ENCODE assay signal across 1 cellular context in genomic region chr9:130693426-130694191, GRCh38.
TF ChIP-seq lines count a peak whose summit lies in the region.

A gene with protein sequence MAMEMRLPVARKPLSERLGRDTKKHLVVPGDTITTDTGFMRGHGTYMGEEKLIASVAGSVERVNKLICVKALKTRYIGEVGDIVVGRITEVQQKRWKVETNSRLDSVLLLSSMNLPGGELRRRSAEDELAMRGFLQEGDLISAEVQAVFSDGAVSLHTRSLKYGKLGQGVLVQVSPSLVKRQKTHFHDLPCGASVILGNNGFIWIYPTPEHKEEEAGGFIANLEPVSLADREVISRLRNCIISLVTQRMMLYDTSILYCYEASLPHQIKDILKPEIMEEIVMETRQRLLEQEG (plus strand): TSS chr9:130693780. CDS start chr9:130693792, 12 bp downstream.

TF ChIP-seq in HepG2, 621 proteins besides CTCF, POLR2A, EP300 and RAD21 (continued from another document and continues in another):
- 0 out of 2 replicates have a peak, but pooled peaks have one; percentile 46 for TF ChIP-seq ZNF142 (CRISPR knock-in tag; IDR thresholded peaks at IDR 0.05)
- peak; percentile 42; the same call in 1 of the 2 replicates for TF ChIP-seq ZNF331 (CRISPR knock-in tag; IDR thresholded peaks at IDR 0.05)
- TF ChIP-seq, protein P1, sequence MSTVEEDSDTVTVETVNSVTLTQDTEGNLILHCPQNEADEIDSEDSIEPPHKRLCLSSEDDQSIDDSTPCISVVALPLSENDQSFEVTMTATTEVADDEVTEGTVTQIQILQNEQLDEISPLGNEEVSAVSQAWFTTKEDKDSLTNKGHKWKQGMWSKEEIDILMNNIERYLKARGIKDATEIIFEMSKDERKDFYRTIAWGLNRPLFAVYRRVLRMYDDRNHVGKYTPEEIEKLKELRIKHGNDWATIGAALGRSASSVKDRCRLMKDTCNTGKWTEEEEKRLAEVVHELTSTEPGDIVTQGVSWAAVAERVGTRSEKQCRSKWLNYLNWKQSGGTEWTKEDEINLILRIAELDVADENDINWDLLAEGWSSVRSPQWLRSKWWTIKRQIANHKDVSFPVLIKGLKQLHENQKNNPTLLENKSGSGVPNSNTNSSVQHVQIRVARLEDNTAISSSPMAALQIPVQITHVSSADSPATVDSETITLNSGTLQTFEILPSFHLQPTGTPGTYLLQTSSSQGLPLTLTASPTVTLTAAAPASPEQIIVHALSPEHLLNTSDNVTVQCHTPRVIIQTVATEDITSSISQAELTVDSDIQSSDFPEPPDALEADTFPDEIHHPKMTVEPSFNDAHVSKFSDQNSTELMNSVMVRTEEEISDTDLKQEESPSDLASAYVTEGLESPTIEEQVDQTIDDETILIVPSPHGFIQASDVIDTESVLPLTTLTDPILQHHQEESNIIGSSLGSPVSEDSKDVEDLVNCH (CRISPR knock-in tag; IDR thresholded peaks at IDR 0.05) = no peak
- no peak; the same call in 1 of the 2 replicates for TF ChIP-seq ZNF644 (CRISPR knock-in tag; IDR thresholded peaks at IDR 0.05; ENCODE audit: low read depth)
- TF ChIP-seq, protein P2, sequence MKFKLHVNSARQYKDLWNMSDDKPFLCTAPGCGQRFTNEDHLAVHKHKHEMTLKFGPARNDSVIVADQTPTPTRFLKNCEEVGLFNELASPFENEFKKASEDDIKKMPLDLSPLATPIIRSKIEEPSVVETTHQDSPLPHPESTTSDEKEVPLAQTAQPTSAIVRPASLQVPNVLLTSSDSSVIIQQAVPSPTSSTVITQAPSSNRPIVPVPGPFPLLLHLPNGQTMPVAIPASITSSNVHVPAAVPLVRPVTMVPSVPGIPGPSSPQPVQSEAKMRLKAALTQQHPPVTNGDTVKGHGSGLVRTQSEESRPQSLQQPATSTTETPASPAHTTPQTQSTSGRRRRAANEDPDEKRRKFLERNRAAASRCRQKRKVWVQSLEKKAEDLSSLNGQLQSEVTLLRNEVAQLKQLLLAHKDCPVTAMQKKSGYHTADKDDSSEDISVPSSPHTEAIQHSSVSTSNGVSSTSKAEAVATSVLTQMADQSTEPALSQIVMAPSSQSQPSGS (CRISPR knock-in tag; IDR thresholded peaks at IDR 0.05) = 0 out of 2 replicates have a peak, but pooled peaks have one; percentile 17
- TF ChIP-seq TSC22D2 (CRISPR knock-in tag; IDR thresholded peaks at IDR 0.05; ENCODE audit: borderline replicate concordance) = 0 out of 2 replicates have a peak, but pooled peaks have one; percentile 35
- TF ChIP-seq WIZ (CRISPR knock-in tag; IDR thresholded peaks at IDR 0.05) = peak; percentile 58; the same call in 1 of the 2 replicates
- TF ChIP-seq YEATS4 (CRISPR knock-in tag; IDR thresholded peaks at IDR 0.05; ENCODE audit: borderline replicate concordance) = peak; percentile 91
- TF ChIP-seq SALL1 (CRISPR knock-in tag; IDR thresholded peaks at IDR 0.05) = peak; percentile 81
- peak; percentile 67; the same call in 1 of the 2 replicates for TF ChIP-seq ZNF619 (CRISPR knock-in tag; IDR thresholded peaks at IDR 0.05)
- no peak for TF ChIP-seq HOXA9 (CRISPR knock-in tag; IDR thresholded peaks at IDR 0.05; ENCODE audit: borderline replicate concordance)
- TF ChIP-seq ZNF317 (CRISPR knock-in tag; IDR thresholded peaks at IDR 0.05) = no peak; the same call in 1 of the 2 replicates
- TF ChIP-seq ZBTB7B (CRISPR knock-in tag; IDR thresholded peaks at IDR 0.05) = no peak
- TF ChIP-seq ATF4 (CRISPR knock-in tag; IDR thresholded peaks at IDR 0.05) = no peak
- TF ChIP-seq NPAS2 (CRISPR knock-in tag; IDR thresholded peaks at IDR 0.05; ENCODE audit: borderline replicate concordance) = no peak
- 0 out of 2 replicates have a peak, but pooled peaks have one; percentile 23 for TF ChIP-seq GATAD2A (CRISPR knock-in tag; IDR thresholded peaks at IDR 0.05)
- peak; percentile 81; the same call in 1 of the 2 replicates for TF ChIP-seq ZMYM4 (CRISPR knock-in tag; IDR thresholded peaks at IDR 0.05)
- no peak for TF ChIP-seq SYNCRIP (IDR thresholded peaks at IDR 0.05; ENCODE audit: insufficient read depth, low read depth, low read length)
- TF ChIP-seq FOXO1 (CRISPR knock-in tag; IDR thresholded peaks at IDR 0.05) = peak; percentile 9
- TF ChIP-seq, protein P3, sequence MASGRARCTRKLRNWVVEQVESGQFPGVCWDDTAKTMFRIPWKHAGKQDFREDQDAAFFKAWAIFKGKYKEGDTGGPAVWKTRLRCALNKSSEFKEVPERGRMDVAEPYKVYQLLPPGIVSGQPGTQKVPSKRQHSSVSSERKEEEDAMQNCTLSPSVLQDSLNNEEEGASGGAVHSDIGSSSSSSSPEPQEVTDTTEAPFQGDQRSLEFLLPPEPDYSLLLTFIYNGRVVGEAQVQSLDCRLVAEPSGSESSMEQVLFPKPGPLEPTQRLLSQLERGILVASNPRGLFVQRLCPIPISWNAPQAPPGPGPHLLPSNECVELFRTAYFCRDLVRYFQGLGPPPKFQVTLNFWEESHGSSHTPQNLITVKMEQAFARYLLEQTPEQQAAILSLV (CRISPR knock-in tag; IDR thresholded peaks at IDR 0.05; ENCODE audit: borderline replicate concordance) = peak; percentile 61; the same call in 1 of the 2 replicates
- no peak for TF ChIP-seq CENPX (CRISPR knock-in tag; IDR thresholded peaks at IDR 0.05)
- peak; percentile 43; the same call in 1 of the 2 replicates for TF ChIP-seq CCDC6 (CRISPR knock-in tag; IDR thresholded peaks at IDR 0.05)
- no peak for TF ChIP-seq BHLHE40 (IDR thresholded peaks at IDR 0.05; ENCODE audit: low read length)
- no peak for TF ChIP-seq ZBTB34 (CRISPR knock-in tag; IDR thresholded peaks at IDR 0.05)
- TF ChIP-seq, protein P4, sequence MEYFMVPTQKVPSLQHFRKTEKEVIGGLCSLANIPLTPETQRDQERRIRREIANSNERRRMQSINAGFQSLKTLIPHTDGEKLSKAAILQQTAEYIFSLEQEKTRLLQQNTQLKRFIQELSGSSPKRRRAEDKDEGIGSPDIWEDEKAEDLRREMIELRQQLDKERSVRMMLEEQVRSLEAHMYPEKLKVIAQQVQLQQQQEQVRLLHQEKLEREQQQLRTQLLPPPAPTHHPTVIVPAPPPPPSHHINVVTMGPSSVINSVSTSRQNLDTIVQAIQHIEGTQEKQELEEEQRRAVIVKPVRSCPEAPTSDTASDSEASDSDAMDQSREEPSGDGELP (IDR thresholded peaks at IDR 0.05; ENCODE audit: borderline replicate concordance, low read depth) = no peak; the same call in 1 of the 2 replicates
- TF ChIP-seq SRSF9 (IDR thresholded peaks at IDR 0.05; ENCODE audit: borderline replicate concordance, insufficient read depth, low read depth, low read length, poor library complexity, severe bottlenecking) = no peak
- 0 out of 2 replicates have a peak, but pooled peaks have one; percentile 68 for TF ChIP-seq ZNF557 (CRISPR knock-in tag; IDR thresholded peaks at IDR 0.05)
- TF ChIP-seq ZNF7 (CRISPR knock-in tag; IDR thresholded peaks at IDR 0.05) = no peak
- TF ChIP-seq ZNF746 (CRISPR knock-in tag; IDR thresholded peaks at IDR 0.05) = no peak
- TF ChIP-seq NKX3-1 (CRISPR knock-in tag; IDR thresholded peaks at IDR 0.05) = peak; percentile 94
- TF ChIP-seq ZFP36 (IDR thresholded peaks at IDR 0.05; ENCODE audit: borderline replicate concordance, low read depth, low read length, partially characterized antibody) = no peak
- no peak for TF ChIP-seq ZNF878 (CRISPR knock-in tag; IDR thresholded peaks at IDR 0.05)
- no peak for TF ChIP-seq ZNF879 (CRISPR knock-in tag; IDR thresholded peaks at IDR 0.05)
- TF ChIP-seq BCL6 (CRISPR knock-in tag; IDR thresholded peaks at IDR 0.05) = no peak
- no peak for TF ChIP-seq PLRG1 (conservative IDR thresholded peaks at IDR 0.05)
- TF ChIP-seq GTF2F1 (IDR thresholded peaks at IDR 0.05; ENCODE audit: low read length) = no peak
- no peak for TF ChIP-seq HMG20B (CRISPR knock-in tag; conservative IDR thresholded peaks at IDR 0.05)
- TF ChIP-seq RBFOX2 (IDR thresholded peaks at IDR 0.05; ENCODE audit: low read depth, low read length) = peak; percentile 57
- TF ChIP-seq, protein P5, sequence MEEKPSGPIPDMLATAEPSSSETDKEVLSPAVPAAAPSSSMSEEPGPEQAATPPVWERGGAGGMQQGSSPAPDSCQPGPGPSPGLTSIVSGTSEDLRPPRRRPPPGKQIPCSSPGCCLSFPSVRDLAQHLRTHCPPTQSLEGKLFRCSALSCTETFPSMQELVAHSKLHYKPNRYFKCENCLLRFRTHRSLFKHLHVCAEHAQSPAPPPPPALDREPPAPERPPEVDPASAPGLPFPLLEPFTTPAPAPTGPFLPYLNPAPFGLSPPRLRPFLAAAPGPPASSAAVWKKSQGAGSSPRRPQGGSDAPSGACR (CRISPR knock-in tag; IDR thresholded peaks at IDR 0.05) = 0 out of 2 replicates have a peak, but pooled peaks have one; percentile 64
- TF ChIP-seq ZFP1 (CRISPR knock-in tag; IDR thresholded peaks at IDR 0.05) = no peak
- TF ChIP-seq CREB1 (IDR thresholded peaks at IDR 0.05) = no peak
- TF ChIP-seq CREB1 (CRISPR knock-in tag; IDR thresholded peaks at IDR 0.05) = no peak
- TF ChIP-seq CBX1 (IDR thresholded peaks at IDR 0.05; ENCODE audit: low read depth) = peak; percentile 21
- no peak for TF ChIP-seq FLYWCH1 (CRISPR knock-in tag; IDR thresholded peaks at IDR 0.05)
- TF ChIP-seq ARID2 (CRISPR knock-in tag; IDR thresholded peaks at IDR 0.05; ENCODE audit: borderline replicate concordance) = peak; percentile 83; the same call in 1 of the 2 replicates
- TF ChIP-seq TCF7L2 (IDR thresholded peaks at IDR 0.05; ENCODE audit: low read depth, low read length) = no peak
- no peak; the same call in 1 of the 2 replicates for TF ChIP-seq ZSCAN31 (CRISPR knock-in tag; IDR thresholded peaks at IDR 0.05; ENCODE audit: low read depth)
- 0 out of 2 replicates have a peak, but pooled peaks have one; percentile 42 for TF ChIP-seq ZNF263 (CRISPR knock-in tag; IDR thresholded peaks at IDR 0.05)
- peak; percentile 97 for TF ChIP-seq ZNF704 (CRISPR knock-in tag; IDR thresholded peaks at IDR 0.05; ENCODE audit: borderline replicate concordance)
- TF ChIP-seq ELF1 (CRISPR knock-in tag; IDR thresholded peaks at IDR 0.05) = peak; percentile 70
- TF ChIP-seq U2AF1 (optimal IDR thresholded peaks at IDR 0.05; ENCODE audit: low read depth, low read length) = no peak
- 0 out of 2 replicates have a peak, but pooled peaks have one; percentile 47 for TF ChIP-seq ZNF747 (CRISPR knock-in tag; IDR thresholded peaks at IDR 0.05; ENCODE audit: borderline replicate concordance)
- no peak; the same call in 1 of the 2 replicates for TF ChIP-seq ZNF274 (CRISPR knock-in tag; IDR thresholded peaks at IDR 0.05)
- TF ChIP-seq SIX4 (CRISPR knock-in tag; IDR thresholded peaks at IDR 0.05) = peak; percentile 77
- TF ChIP-seq KLF15 (CRISPR knock-in tag; IDR thresholded peaks at IDR 0.05; ENCODE audit: borderline replicate concordance) = 0 out of 2 replicates have a peak, but pooled peaks have one; percentile 49
